ENCODE assay signal across 12 cellular contexts in genomic region chr19:40594251-40594650, GRCh38. TPM values are rescaled to one million over a fixed set of nuclear protein-coding genes. Genes with fewer than 3 reads are reported as not detected.
DNase-seq lines count a peak whose midpoint lies in the region; ATAC-seq and TF ChIP-seq lines count a peak whose summit lies in the region.
"Had no signal": no experiment of that assay in that cellular context is flagged by ENCODE, and none has a peak within 500 bp of the region (broad histone marks: within the 10 kb centered on the region; RNA-seq: fewer than 3 reads in every experiment).

No MANE protein-coding gene starts in this region.

- in situ Hi-C loops in KBM-7 (cut with MboI; ENCODE audit: low pct_unique_long_range_greater_than_20kb, low sequenced_read_pairs), result no loop called here

- no peak for DNase-seq in AG04450 (ENCODE audit: low read depth, low spot score)
- peak; percentile 18 for DNase-seq in ELR (ENCODE audit: low read depth)
- peak; percentile 86 for DNase-seq in NCI-H748 (lab: John Stamatoyannopoulos, UW; ENCODE audit: unreplicated experiment)
- DNase-seq in stimulated activated CD4-positive, alpha-beta T cell treated with anti-CD3 and anti-CD28 coated beads, Interleukin-15, amount 100 ng/mL, for 24 hours, result no peak
- no peak for DNase-seq in KBM-7
- DNase-seq in putamen (ENCODE audit: low spot score), result no peak
- DNase-seq: CD4-positive, CD25-positive, alpha-beta regulatory T cell; stimulated activated CD4-positive, alpha-beta T cell treated with anti-CD3 and anti-CD28 coated beads, Interleukin-2, amount 100 ng/mL, for 24 hours had no signal

- H3K27me3 ChIP-seq in AG04450 (ENCODE audit: control insufficient read depth, insufficient read depth, low read length) (no peaks in the 10 kb centered on the region), iPS-15b (ENCODE audit: control insufficient read depth, insufficient read depth, low read length) (peaks cover 23% of the 10 kb centered on the region), gastroesophageal sphincter (peaks cover 43% of the 10 kb centered on the region)

- H3K4me3 ChIP-seq in AG04450 (ENCODE audit: low read depth, low read length) (no peak overlapping the region), iPS-15b (ENCODE audit: low read depth, low read length) (peak overlapping the region; percentile 19), gastroesophageal sphincter (no peak overlapping the region)

- ATAC-seq in gastroesophageal sphincter, result no peak
- ATAC-seq: Right ventricle myocardium inferior had no signal

- CTCF ChIA-PET in AG04450 (lab: Charles Lee), result interaction anchor here (0.8 to 2.0 kb wide), 5 partner anchors 41 to 71 kb away, joined by 3 to 5 read pairs (median 4); no protein-coding TSS in a partner anchor

- POLR2A ChIA-PET in AG04450 (lab: Yijun Ruan, JAX), result interaction anchor here (0.6 to 1.4 kb wide), 3 partner anchors 9 to 19 kb away, joined by 3 to 5 read pairs (median 4); no protein-coding TSS in a partner anchor

- peaks cover 6% of the 10 kb centered on the region for H3K4me1 ChIP-seq in iPS-15b (ENCODE audit: control insufficient read depth, insufficient read depth, low read length)
- H3K4me1 ChIP-seq in gastroesophageal sphincter, result peaks cover 0 to 34% (median 18%) of the 10 kb centered on the region in 3 donors

- no peak for TF ChIP-seq POLR2A in gastroesophageal sphincter (IDR thresholded peaks at IDR 0.05)

- H3K27ac ChIP-seq in AG04450 (ENCODE audit: low read depth, low read length) (peak overlapping the region; percentile 47), gastroesophageal sphincter (no peak overlapping the region)
- H3K27ac ChIP-seq: VCaP had no signal

- no peaks in the 10 kb centered on the region; the same call in 1 of the 2 replicates for H3K9me3 ChIP-seq in AG04450 (ENCODE audit: control insufficient read depth, insufficient read depth, low read length)
- H3K9me3 ChIP-seq in iPS-15b (ENCODE audit: control insufficient read depth, insufficient read depth, low read length), result no peaks in the 10 kb centered on the region
- H3K9me3 ChIP-seq in gastroesophageal sphincter, result no peaks in the 10 kb centered on the region

- no peak for TF ChIP-seq EP300 in gastroesophageal sphincter (IDR thresholded peaks at IDR 0.05)

- no peak overlapping the region for H3K9ac ChIP-seq in iPS-15b (ENCODE audit: low read depth, low read length)

- TF ChIP-seq CTCF in AG04450 (IDR thresholded peaks at IDR 0.05; ENCODE audit: low read depth, low read length), result no peak
- no peak for TF ChIP-seq CTCF in gastroesophageal sphincter (IDR thresholded peaks at IDR 0.05)

- WGBS in gastroesophageal sphincter (ENCODE audit: low coverage in 1 of 2), 2 donors, result 23 to 34% methylated on average over 6 to 8 of the region's 8 CpGs

- peaks cover 3% of the 10 kb centered on the region for H3K36me3 ChIP-seq in iPS-15b (ENCODE audit: control insufficient read depth, insufficient read depth, low read length)
- H3K36me3 ChIP-seq in gastroesophageal sphincter, result peaks cover 0 to 5% of the 10 kb centered on the region in 2 donors

RNA-seq across cellular contexts. Expression of gene LTBP4, which starts 6.9 kb away (rescaled TPM):
- 41.3 and 70.3 TPM in 2 replicates for polyA plus RNA-seq in AG04450 (2011; rRNA removed)
- polyA minus RNA-seq in AG04450 (2011; rRNA and poly(A)+ RNA removed), result 41.9 and 53.5 TPM in 2 replicates
- total RNA-seq in gastroesophageal sphincter, result 100 to 1,000 TPM; 199 to 369 (median 320) TPM

RNA-seq across cellular contexts. Expression of gene SHKBP1, which starts 17.6 kb away (rescaled TPM):
- polyA plus RNA-seq in AG04450 (2011; rRNA removed), result 42.5 and 62.7 TPM in 2 replicates
- 65.5 and 108 TPM in 2 replicates for polyA minus RNA-seq in AG04450 (2011; rRNA and poly(A)+ RNA removed)
- total RNA-seq in gastroesophageal sphincter, result 10 to 100 TPM; 30.3 to 50.1 (median 37.7) TPM

Comparison
In these comparisons a context has a peak if more than half of its experiments do, and no peak if none do; other contexts are left out.
1. DNase-seq: peak in ELR (single experiment) and NCI-H748 (single experiment); none in AG04450 (single experiment), stimulated activated CD4-positive, alpha-beta T cell treated with anti-CD3 and anti-CD28 coated beads, Interleukin-15, amount 100 ng/mL, for 24 hours (single experiment), KBM-7 (single experiment) and putamen (single experiment).